Comparison of ENCODE assay signal across 12 cellular contexts in the genomic region with DNA sequence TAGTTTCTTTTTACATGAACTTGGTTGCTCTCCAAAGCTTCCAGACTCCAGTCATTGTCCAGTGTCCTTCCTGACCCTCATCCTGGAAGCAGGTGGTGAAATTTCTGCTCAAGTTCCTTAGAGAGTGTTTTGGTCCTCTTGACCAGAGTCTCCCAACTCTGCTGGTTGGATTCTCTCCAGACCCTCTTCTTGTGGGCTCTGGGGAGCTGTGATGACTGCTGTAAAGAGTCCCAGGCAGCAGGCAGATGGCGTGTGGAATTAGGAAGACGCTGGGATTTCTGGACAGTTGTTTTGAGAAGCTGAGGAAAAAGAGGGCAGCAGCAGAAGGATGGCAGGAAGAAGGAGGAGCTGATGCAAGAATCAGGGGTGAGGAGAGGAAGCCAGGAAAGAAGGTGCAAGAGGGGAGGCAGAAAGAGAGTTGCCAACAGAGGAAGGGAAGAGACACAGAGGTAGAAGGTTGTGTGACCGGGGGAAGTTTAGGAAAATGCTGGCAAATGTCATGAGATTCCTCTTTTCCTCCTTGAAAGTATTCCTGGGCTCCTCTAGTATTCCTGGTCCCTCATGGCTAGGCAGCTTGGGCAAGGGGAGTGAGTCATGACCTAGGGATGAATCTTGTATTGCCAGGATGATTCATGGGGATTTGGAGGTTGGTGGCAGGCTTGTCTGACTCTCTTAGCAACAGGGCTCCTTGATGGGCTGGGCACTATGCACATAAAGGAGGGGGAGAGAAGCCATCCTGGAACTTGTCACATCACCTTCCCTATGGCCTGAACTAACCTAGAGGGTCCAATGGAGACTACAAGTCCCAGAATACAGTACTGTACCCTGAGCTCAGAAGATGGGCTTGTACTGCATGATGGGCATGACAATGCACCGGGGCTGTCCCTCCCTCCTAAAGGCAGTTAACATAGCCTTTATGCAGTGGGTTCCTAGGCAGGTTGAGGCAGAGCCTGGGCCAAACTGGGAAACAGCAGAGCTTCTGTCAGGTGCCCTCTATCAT. TPM values are rescaled to one million over a fixed set of nuclear protein-coding genes. Genes with fewer than 3 reads are reported as not detected.
DNase-seq lines count a peak whose midpoint lies in the region; ATAC-seq, FAIRE-seq and TF ChIP-seq lines count a peak whose summit lies in the region.
"Had no signal": no experiment of that assay in that cellular context is flagged by ENCODE, and none has a peak within 500 bp of the region (broad histone marks: within the 10 kb centered on the region; RNA-seq: fewer than 3 reads in every experiment).

No MANE protein-coding gene starts in this region.

- 44% methylated on average over 4 of the region's 4 CpGs for WGBS in right cardiac atrium

- H3K4me3 ChIP-seq in iPS-15b (ENCODE audit: low read depth, low read length) (no peak overlapping the region), right cardiac atrium (ENCODE audit: low read length) (no peak overlapping the region)

- no peaks in the 10 kb centered on the region for H3K36me3 ChIP-seq in iPS-15b (ENCODE audit: control insufficient read depth, insufficient read depth, low read length)

- H3K9me3 ChIP-seq in iPS-15b (ENCODE audit: control insufficient read depth, insufficient read depth, low read length) (no peaks in the 10 kb centered on the region), right cardiac atrium (ENCODE audit: control insufficient read depth, low read length) (no peaks in the 10 kb centered on the region)

- no peak for TF ChIP-seq POLR2A in GM12891 (IDR thresholded peaks at IDR 0.05; ENCODE audit: low read depth, low read length)

- H3K27me3 ChIP-seq in iPS-15b (ENCODE audit: control insufficient read depth, insufficient read depth, low read length) (peaks cover 38% of the 10 kb centered on the region), right cardiac atrium (ENCODE audit: control insufficient read depth, insufficient read depth) (no peaks in the 10 kb centered on the region)

- no peak overlapping the region for H3K27ac ChIP-seq in right cardiac atrium (ENCODE audit: low read length)

- intact Hi-C loops in right cardiac atrium (cut with DNase I), result no loop called here

- no peak for FAIRE-seq in GM12891 (lab: Jason Lieb, UNC)

- DNase-seq in COLO668 (lab: John Stamatoyannopoulos, UW; ENCODE audit: unreplicated experiment) (peak; percentile 15), HPDE6-E6E7 (ENCODE audit: extremely low spot score) (peak; percentile 76), SW 1271 (lab: John Stamatoyannopoulos, UW) (peak; percentile 26 to 29), GM12891 (ENCODE audit: insufficient read length, low spot score) (no peak), right cardiac atrium (no peak)
- DNase-seq: activated T-cell treated with anti-CD3 and anti-CD28 coated beads, Interleukin-2, amount 50 U/mL, for 24 hours; CD4-positive, CD25-positive, alpha-beta regulatory T cell; cerebellar nuclear complex; midbrain had no signal

- H3K9ac ChIP-seq in iPS-15b (ENCODE audit: low read depth, low read length), result peak overlapping the region; percentile 12

- H3K4me1 ChIP-seq in iPS-15b (ENCODE audit: control insufficient read depth, insufficient read depth, low read length), result peaks cover 30% of the 10 kb centered on the region
- peaks cover 2% of the 10 kb centered on the region for H3K4me1 ChIP-seq in right cardiac atrium (ENCODE audit: control insufficient read depth, insufficient read depth, low read length)

- ATAC-seq in HG02840 (IDR thresholded peaks at IDR 0.05; ENCODE audit: low FRiP score, unreplicated experiment) (no peak), right cardiac atrium (no peak), GM19452 (IDR thresholded peaks at IDR 0.05; ENCODE audit: unreplicated experiment) (no peak)

TF ChIP-seq in GM12891, 5 proteins besides CTCF, POLR2A, EP300 and RAD21:
- TF ChIP-seq POLR2AphosphoS5 (IDR thresholded peaks at IDR 0.05; ENCODE audit: low read depth, low read length) (no peak), TAF1 (IDR thresholded peaks at IDR 0.05; ENCODE audit: low read depth, low read length) (no peak), PAX5 (IDR thresholded peaks at IDR 0.05; ENCODE audit: insufficient read depth, low read length, severe bottlenecking) (no peak), SPI1 (IDR thresholded peaks at IDR 0.05; ENCODE audit: low read depth, low read length) (no peak), POU2F2 (IDR thresholded peaks at IDR 0.05; ENCODE audit: low read depth, low read length) (no peak)

RNA-seq across cellular contexts. Expression of gene SEZ6, which starts 1.9 kb away (rescaled TPM):
- 0.31 TPM for polyA plus RNA-seq in GM12891 (2012; ENCODE audit: low read depth, missing spikeins)
- total RNA-seq in right cardiac atrium, result not detected
- not detected for polyA plus RNA-seq in right cardiac atrium

RNA-seq across cellular contexts. Expression of gene PIPOX, which starts 35.2 kb away (rescaled TPM):
- polyA plus RNA-seq in GM12891 (2012; ENCODE audit: low read depth, missing spikeins), result 0.64 TPM
- total RNA-seq in right cardiac atrium, result 1 to 10 TPM in 2 of 4 donors, under 1 TPM in 2; 0.45 to 1.4 (median 0.91) TPM
- 0.48 TPM for polyA plus RNA-seq in right cardiac atrium

RNA-seq across cellular contexts. Expression of gene PHF12, which starts 56.4 kb away (rescaled TPM):
- 20.6 TPM for polyA plus RNA-seq in GM12891 (2012; ENCODE audit: low read depth, missing spikeins)
- total RNA-seq in right cardiac atrium, result 10 to 100 TPM; 20.8 to 25.4 (median 24.2) TPM
- polyA plus RNA-seq in right cardiac atrium, result 10.8 TPM

Comparison
In these comparisons a context has a peak if more than half of its experiments do, and no peak if none do; other contexts are left out.
1. DNase-seq: peak in COLO668 (single experiment), HPDE6-E6E7 (single experiment) and SW 1271 (2 of 2); none in GM12891 (single experiment) and right cardiac atrium (0 of 3).